In the genomic region with DNA sequence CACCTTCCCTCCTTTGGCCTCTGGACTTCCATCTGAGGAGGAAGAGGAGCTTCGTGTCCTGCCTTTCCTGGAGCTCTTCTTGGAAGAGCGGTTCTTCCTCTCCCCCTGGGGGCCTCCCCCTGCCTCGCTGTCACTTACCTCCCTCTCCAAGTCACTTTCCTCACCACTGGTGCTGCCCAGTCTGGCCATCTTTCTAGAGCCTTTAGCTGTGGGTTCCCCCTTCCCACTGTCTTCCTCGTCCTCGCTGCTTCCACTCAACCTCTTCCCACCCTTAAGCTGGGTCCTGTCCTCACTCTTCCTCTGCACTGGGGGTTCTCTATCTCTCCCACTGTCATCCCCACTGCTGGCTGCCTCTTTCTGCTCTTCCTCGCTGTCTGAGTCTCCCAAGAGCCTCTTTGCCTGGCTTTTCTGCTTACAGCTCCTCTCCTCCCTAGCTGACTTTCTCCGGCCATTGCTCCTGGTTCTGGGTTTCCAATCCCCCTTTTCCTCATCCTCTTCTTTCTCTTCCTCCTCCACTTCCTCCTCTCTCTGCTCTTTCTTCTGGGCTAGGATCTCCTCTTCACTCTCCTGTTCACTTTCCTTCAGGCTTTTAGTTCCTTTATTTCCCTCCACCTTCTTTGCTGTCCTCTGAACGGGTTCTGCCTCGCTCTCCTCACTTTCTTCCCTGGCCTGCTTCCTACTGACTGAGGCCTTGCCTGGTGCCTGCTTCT, we compare ENCODE assay signal across 8 cellular contexts. TPM values are rescaled to one million over a fixed set of nuclear protein-coding genes. Genes with fewer than 3 reads are reported as not detected.
A peak's percentile ranks its signal among the peaks of the same experiment; 100 is the strongest.
DNase-seq lines count a peak whose midpoint lies in the region; FAIRE-seq and TF ChIP-seq lines count a peak whose summit lies in the region.

No MANE protein-coding gene starts in this region.

- WGBS in transverse colon (ENCODE audit: low coverage in 1 of 2), 2 donors = 88 to 89% methylated on average over 7 to 9 of the region's 9 CpGs

- H3K36me3 ChIP-seq in keratinocyte (ENCODE audit: control insufficient read depth in 2 of 2, extremely low read depth in 1 of 2, insufficient read depth in 2 of 2, low read length in 2 of 2) (peaks cover 19 to 34% of the 10 kb centered on the region in 2 experiments), transverse colon (peaks cover 0 to 7% (median 0%) of the 10 kb centered on the region in 4 donors)

- H3K27ac ChIP-seq in keratinocyte (ENCODE audit: control insufficient read depth, insufficient read depth, low read length) = peak overlapping the region; percentile 98
- H3K27ac ChIP-seq in transverse colon = peak overlapping the region; percentile 93 to 99 (median 96)

- no peak for DNase-seq in activated naive CD4-positive, alpha-beta T cell treated with anti-CD3 and anti-CD28 coated beads, Interleukin-2, amount 10 ng/mL, durations not matched to agents 7 days and 5 days
- no peak for DNase-seq in activated naive CD4-positive, alpha-beta T cell (lab: John Stamatoyannopoulos, UW)
- no peak for DNase-seq in activated CD4-positive, alpha-beta memory T cell treated with anti-CD3 and anti-CD28 coated beads, Interleukin-2, amount 10 ng/mL, durations not matched to agents 7 days and 5 days
- DNase-seq in keratinocyte (ENCODE audit: low read depth, low spot score) (no peak), transverse colon (no peak), dermis blood vessel endothelial cell (no peak), RKO (ENCODE audit: low spot score) (no peak), NCI-H2081 treated with DMSO at 0.1 percent for 48 hours (lab: John Stamatoyannopoulos, UW) (no peak)

- no peaks in the 10 kb centered on the region for H4K20me1 ChIP-seq in keratinocyte (ENCODE audit: control insufficient read depth, extremely low read depth, insufficient read depth, low read length)

- H3K79me2 ChIP-seq in keratinocyte (ENCODE audit: control insufficient read depth, insufficient read depth, low read length) = peaks cover 10% of the 10 kb centered on the region

- H3K4me1 Mint-ChIP-seq in activated naive CD4-positive, alpha-beta T cell treated with anti-CD3 and anti-CD28 coated beads, Interleukin-2, amount 10 ng/mL, durations not matched to agents 7 days and 5 days = peaks cover 40% of the 10 kb centered on the region
- peaks cover 37% of the 10 kb centered on the region for H3K4me1 Mint-ChIP-seq in activated CD4-positive, alpha-beta memory T cell treated with anti-CD3 and anti-CD28 coated beads, Interleukin-2, amount 10 ng/mL, durations not matched to agents 7 days and 5 days

- POLR2A ChIA-PET in activated CD4-positive, alpha-beta memory T cell treated with anti-CD3 and anti-CD28 coated beads, Interleukin-2, amount 10 ng/mL, durations not matched to agents 7 days and 5 days (lab: Charles Lee) = interaction anchor here (0.7 to 5.1 kb wide), 12 partner anchors 10 to 294 kb away, joined by 3 to 99 read pairs (median 3); a partner anchor contains a TSS

- H3K36me3 Mint-ChIP-seq in activated naive CD4-positive, alpha-beta T cell treated with anti-CD3 and anti-CD28 coated beads, Interleukin-2, amount 10 ng/mL, durations not matched to agents 7 days and 5 days = peaks cover 52% of the 10 kb centered on the region
- peaks cover 60% of the 10 kb centered on the region for H3K36me3 Mint-ChIP-seq in activated CD4-positive, alpha-beta memory T cell treated with anti-CD3 and anti-CD28 coated beads, Interleukin-2, amount 10 ng/mL, durations not matched to agents 7 days and 5 days (ENCODE audit: low read depth)

- TF ChIP-seq CTCF in keratinocyte (optimal IDR thresholded peaks at IDR 0.05 in 1 of 3, IDR thresholded peaks at IDR 0.05 in 1 of 3, conservative IDR thresholded peaks at IDR 0.05 in 1 of 3; ENCODE audit: extremely low read depth in 1 of 3, insufficient read depth in 2 of 3, low read length in 3 of 3) (no peak), transverse colon (IDR thresholded peaks at IDR 0.05) (no peak)

- H3K4me2 ChIP-seq in keratinocyte (ENCODE audit: control insufficient read depth, extremely low read depth, insufficient read depth, low read depth, low read length) = peak overlapping the region; percentile 89

- H3K27ac Mint-ChIP-seq in activated naive CD4-positive, alpha-beta T cell treated with anti-CD3 and anti-CD28 coated beads, Interleukin-2, amount 10 ng/mL, durations not matched to agents 7 days and 5 days = peak overlapping the region; percentile 98
- peak overlapping the region; percentile 98 for H3K27ac Mint-ChIP-seq in activated CD4-positive, alpha-beta memory T cell treated with anti-CD3 and anti-CD28 coated beads, Interleukin-2, amount 10 ng/mL, durations not matched to agents 7 days and 5 days

- H3K9me3 ChIP-seq in keratinocyte (ENCODE audit: control insufficient read depth, low read depth, low read length) = no peaks in the 10 kb centered on the region
- no peaks in the 10 kb centered on the region for H3K9me3 ChIP-seq in transverse colon

- H3K4me1 ChIP-seq in keratinocyte (ENCODE audit: control insufficient read depth, extremely low read depth, insufficient read depth, low read length) (peaks cover 24% of the 10 kb centered on the region), transverse colon (peaks cover 11 to 43% (median 27%) of the 10 kb centered on the region in 4 donors)

- dilution Hi-C loops in keratinocyte (cut with MboI; ENCODE audit: extremely low pct_ligation_motif_present, low sequenced_read_pairs) = no loop called here

- H3K27me3 ChIP-seq in keratinocyte (ENCODE audit: control insufficient read depth, extremely low read depth, insufficient read depth, low read length) (no peaks in the 10 kb centered on the region), transverse colon (no peaks in the 10 kb centered on the region)

- H3K4me3 Mint-ChIP-seq in activated naive CD4-positive, alpha-beta T cell treated with anti-CD3 and anti-CD28 coated beads, Interleukin-2, amount 10 ng/mL, durations not matched to agents 7 days and 5 days = peak overlapping the region; percentile 93
- peak overlapping the region; percentile 94 for H3K4me3 Mint-ChIP-seq in activated CD4-positive, alpha-beta memory T cell treated with anti-CD3 and anti-CD28 coated beads, Interleukin-2, amount 10 ng/mL, durations not matched to agents 7 days and 5 days

- H3K9me1 ChIP-seq in keratinocyte (ENCODE audit: control insufficient read depth, extremely low read depth, insufficient read depth, low read length) = no peaks in the 10 kb centered on the region

- H3K9me3 Mint-ChIP-seq in activated naive CD4-positive, alpha-beta T cell treated with anti-CD3 and anti-CD28 coated beads, Interleukin-2, amount 10 ng/mL, durations not matched to agents 7 days and 5 days = no peaks in the 10 kb centered on the region
- H3K9me3 Mint-ChIP-seq in activated CD4-positive, alpha-beta memory T cell treated with anti-CD3 and anti-CD28 coated beads, Interleukin-2, amount 10 ng/mL, durations not matched to agents 7 days and 5 days = no peaks in the 10 kb centered on the region

- peak overlapping the region; percentile 95 for H3K9ac ChIP-seq in keratinocyte (ENCODE audit: control insufficient read depth, extremely low read depth, insufficient read depth, low read length)

- no peak for TF ChIP-seq EP300 in transverse colon (IDR thresholded peaks at IDR 0.05; ENCODE audit: low read depth)

- no peaks in the 10 kb centered on the region for H3K27me3 Mint-ChIP-seq in activated naive CD4-positive, alpha-beta T cell treated with anti-CD3 and anti-CD28 coated beads, Interleukin-2, amount 10 ng/mL, durations not matched to agents 7 days and 5 days
- H3K27me3 Mint-ChIP-seq in activated CD4-positive, alpha-beta memory T cell treated with anti-CD3 and anti-CD28 coated beads, Interleukin-2, amount 10 ng/mL, durations not matched to agents 7 days and 5 days = no peaks in the 10 kb centered on the region

- TF ChIP-seq POLR2A in transverse colon (IDR thresholded peaks at IDR 0.05) = no peak

- intact Hi-C loops in transverse colon (cut with DNase I; ENCODE audit: low total_unique reads) = no loop called here

- CTCF ChIA-PET in activated naive CD4-positive, alpha-beta T cell treated with anti-CD3 and anti-CD28 coated beads, Interleukin-2, amount 10 ng/mL, durations not matched to agents 7 days and 5 days (lab: Charles Lee) = no interaction called here
- CTCF ChIA-PET in activated CD4-positive, alpha-beta memory T cell treated with anti-CD3 and anti-CD28 coated beads, Interleukin-2, amount 10 ng/mL, durations not matched to agents 7 days and 5 days (lab: Charles Lee) = interaction anchor here (1.0 to 1.6 kb wide), 2 partner anchors 38 to 209 kb away, joined by 3 to 5 read pairs; no protein-coding TSS in a partner anchor

- in situ Hi-C loops in transverse colon (cut with MboI; ENCODE audit: low pct_ligation_motif_present in 1 of 4, low pct_unique_long_range_greater_than_20kb in 1 of 4, low sequenced_read_pairs in 3 of 4) = no loop called here

- no peak for FAIRE-seq in keratinocyte (lab: Jason Lieb, UNC)

- no peak overlapping the region for H2AFZ ChIP-seq in keratinocyte (ENCODE audit: control insufficient read depth, low read length)

- H3K4me3 ChIP-seq in keratinocyte (ENCODE audit: control insufficient read depth in 2 of 3, extremely low read depth in 1 of 3, insufficient read depth in 2 of 3, low read depth in 1 of 3, low read length in 3 of 3) (peak overlapping the region in 2 of 3 experiments; percentile 92 to 99), transverse colon (peak overlapping the region in 1 of 4 donors; percentile 66)

RNA-seq across cellular contexts. Expression of a gene that starts 1.4 kb away (rescaled TPM):
- 10 to 100 TPM; 38.7 to 40.3 TPM for total RNA-seq in activated CD4-positive, alpha-beta memory T cell treated with anti-CD3 and anti-CD28 coated beads, Interleukin-2, amount 10 ng/mL, durations not matched to agents 7 days and 5 days
- 4.1 to 4.8 TPM (median 4.6 TPM) in 3 replicates for polyA plus RNA-seq in keratinocyte
- polyA plus RNA-seq in keratinocyte (2011; ENCODE audit: low read depth) = 3.5 TPM
- polyA plus RNA-seq in keratinocyte (2011; cell fraction: cytosol; rRNA removed) = 3.5 and 5.4 TPM in 2 replicates
- 3.0 and 5.2 TPM in 2 replicates for polyA plus RNA-seq in keratinocyte (2011; cell fraction: nucleus; rRNA removed)
- polyA plus RNA-seq in keratinocyte (2012; ENCODE audit: low replicate concordance) = 4.2 and 7.3 TPM in 2 replicates
- 1.9 to 3.7 TPM (median 3.1 TPM) in 3 replicates for polyA minus RNA-seq in keratinocyte
- polyA minus RNA-seq in keratinocyte (2011; cell fraction: cytosol; rRNA and poly(A)+ RNA removed) = 6.1 TPM
- polyA minus RNA-seq in keratinocyte (2011; cell fraction: nucleus; rRNA and poly(A)+ RNA removed) = 3.0 and 3.3 TPM in 2 replicates
- total RNA-seq in transverse colon (10 to 100 TPM in 2 of 4 donors, 1 to 10 TPM in 2; 1.8 to 11.7 (median 8.8) TPM), dermis blood vessel endothelial cell (6.3 and 9.3 TPM in 2 replicates)

RNA-seq across cellular contexts. Expression of a gene that starts 2.0 kb away (rescaled TPM):
- total RNA-seq in activated CD4-positive, alpha-beta memory T cell treated with anti-CD3 and anti-CD28 coated beads, Interleukin-2, amount 10 ng/mL, durations not matched to agents 7 days and 5 days = 100 to 1,000 TPM; 102 to 107 TPM
- 20.1 to 28.3 TPM (median 26.7 TPM) in 3 replicates for polyA plus RNA-seq in keratinocyte
- 32.4 TPM for polyA plus RNA-seq in keratinocyte (2011; ENCODE audit: low read depth)
- polyA plus RNA-seq in keratinocyte (2011; cell fraction: cytosol; rRNA removed) = 10.1 and 17.5 TPM in 2 replicates
- polyA plus RNA-seq in keratinocyte (2011; cell fraction: nucleus; rRNA removed) = 33.9 and 47.9 TPM in 2 replicates
- polyA plus RNA-seq in keratinocyte (2012; ENCODE audit: low replicate concordance) = 27.4 and 54.2 TPM in 2 replicates
- 8.4 to 14.3 TPM (median 8.9 TPM) in 3 replicates for polyA minus RNA-seq in keratinocyte
- 19.0 TPM for polyA minus RNA-seq in keratinocyte (2011; cell fraction: cytosol; rRNA and poly(A)+ RNA removed)
- 8.1 and 8.5 TPM in 2 replicates for polyA minus RNA-seq in keratinocyte (2011; cell fraction: nucleus; rRNA and poly(A)+ RNA removed)
- total RNA-seq in transverse colon (10 to 100 TPM; 65.6 to 94.3 (median 73.0) TPM), dermis blood vessel endothelial cell (21.4 and 22.3 TPM in 2 replicates)

RNA-seq across cellular contexts. Expression of a gene that starts 16.8 kb away (rescaled TPM):
- total RNA-seq in activated CD4-positive, alpha-beta memory T cell treated with anti-CD3 and anti-CD28 coated beads, Interleukin-2, amount 10 ng/mL, durations not matched to agents 7 days and 5 days = not detected
- 0.10 to 0.41 TPM (median 0.26 TPM) in 3 replicates for polyA plus RNA-seq in keratinocyte
- polyA plus RNA-seq in keratinocyte (2011; ENCODE audit: low read depth) = not detected
- polyA plus RNA-seq in keratinocyte (2011; cell fraction: cytosol; rRNA removed) = 0.06 and 0.17 TPM in 2 replicates
- 1.8 and 2.0 TPM in 2 replicates for polyA plus RNA-seq in keratinocyte (2011; cell fraction: nucleus; rRNA removed)
- 0.24 TPM in 1 of 2 replicates, not detected in the other for polyA plus RNA-seq in keratinocyte (2012; ENCODE audit: low replicate concordance)
- not detected in 3 replicates for polyA minus RNA-seq in keratinocyte
- polyA minus RNA-seq in keratinocyte (2011; cell fraction: cytosol; rRNA and poly(A)+ RNA removed) = not detected
- 0.31 and 0.53 TPM in 2 replicates for polyA minus RNA-seq in keratinocyte (2011; cell fraction: nucleus; rRNA and poly(A)+ RNA removed)
- total RNA-seq in transverse colon (10 to 100 TPM in 1 of 4 donors, 1 to 10 TPM in 3; 7.2 to 28.8 (median 9.7) TPM), dermis blood vessel endothelial cell (0.47 and 2.0 TPM in 2 replicates)

RNA-seq across cellular contexts. Expression of a gene that starts 20.4 kb away (rescaled TPM):
- 10 to 100 TPM; 44.2 TPM for total RNA-seq in activated CD4-positive, alpha-beta memory T cell treated with anti-CD3 and anti-CD28 coated beads, Interleukin-2, amount 10 ng/mL, durations not matched to agents 7 days and 5 days
- 13.8 to 20.1 TPM (median 15.4 TPM) in 3 replicates for polyA plus RNA-seq in keratinocyte
- 9.0 TPM for polyA plus RNA-seq in keratinocyte (2011; ENCODE audit: low read depth)
- 4.8 and 9.4 TPM in 2 replicates for polyA plus RNA-seq in keratinocyte (2011; cell fraction: cytosol; rRNA removed)
- 35.1 and 37.7 TPM in 2 replicates for polyA plus RNA-seq in keratinocyte (2011; cell fraction: nucleus; rRNA removed)
- polyA plus RNA-seq in keratinocyte (2012; ENCODE audit: low replicate concordance) = 10.6 and 21.5 TPM in 2 replicates
- polyA minus RNA-seq in keratinocyte = 20.1 to 25.0 TPM (median 23.6 TPM) in 3 replicates
- 24.4 TPM for polyA minus RNA-seq in keratinocyte (2011; cell fraction: cytosol; rRNA and poly(A)+ RNA removed)
- 26.7 and 29.9 TPM in 2 replicates for polyA minus RNA-seq in keratinocyte (2011; cell fraction: nucleus; rRNA and poly(A)+ RNA removed)
- total RNA-seq in transverse colon (100 to 1,000 TPM in 1 of 4 donors, 10 to 100 TPM in 3; 54.6 to 103 (median 68.1) TPM), dermis blood vessel endothelial cell (159 and 160 TPM in 2 replicates)

RNA-seq across cellular contexts. Expression of a gene that starts 28.9 kb away (rescaled TPM):
- total RNA-seq in activated CD4-positive, alpha-beta memory T cell treated with anti-CD3 and anti-CD28 coated beads, Interleukin-2, amount 10 ng/mL, durations not matched to agents 7 days and 5 days = not detected
- polyA plus RNA-seq in keratinocyte = not detected in 3 replicates
- not detected for polyA plus RNA-seq in keratinocyte (2011; ENCODE audit: low read depth)
- polyA plus RNA-seq in keratinocyte (2011; cell fraction: cytosol; rRNA removed) = not detected in 2 replicates
- polyA plus RNA-seq in keratinocyte (2011; cell fraction: nucleus; rRNA removed) = not detected in 2 replicates
- not detected in 2 replicates for polyA plus RNA-seq in keratinocyte (2012; ENCODE audit: low replicate concordance)
- not detected in 3 replicates for polyA minus RNA-seq in keratinocyte
- not detected for polyA minus RNA-seq in keratinocyte (2011; cell fraction: cytosol; rRNA and poly(A)+ RNA removed)
- not detected in 2 replicates for polyA minus RNA-seq in keratinocyte (2011; cell fraction: nucleus; rRNA and poly(A)+ RNA removed)
- total RNA-seq in transverse colon (not detected), dermis blood vessel endothelial cell (not detected in 2 replicates)
